Comparison of ENCODE assay signal across 9 cellular contexts in genomic region chr20:37914672-37915433, GRCh38. TPM values are rescaled to one million over a fixed set of nuclear protein-coding genes. Genes with fewer than 3 reads are reported as not detected.
DNase-seq lines count a peak whose midpoint lies in the region; ATAC-seq and TF ChIP-seq lines count a peak whose summit lies in the region.
"Had no signal": no experiment of that assay in that cellular context is flagged by ENCODE, and none has a peak within 500 bp of the region (broad histone marks: within the 10 kb centered on the region; RNA-seq: fewer than 3 reads in every experiment).

No MANE protein-coding gene starts in this region.

- no peak overlapping the region for H3K23ac ChIP-seq in H9 (ENCODE audit: insufficient read length, low read depth, low read length)

- no peaks in the 10 kb centered on the region for H3F3A ChIP-seq in SU-DHL-6 (ENCODE audit: insufficient read depth)

- H2BK120ac ChIP-seq in H9 (ENCODE audit: low read depth, low read length, poor library complexity, severe bottlenecking), result no peak overlapping the region

- H3K27ac Mint-ChIP-seq in H9, result peak overlapping the region in 2 of 3 experiments; percentile 85 to 93; a peak in 5 of 7 replicates

- H3K9ac ChIP-seq in H9 (ENCODE audit: extremely low read depth, insufficient read length, low read length) (no peak overlapping the region), SU-DHL-6 (ENCODE audit: low read length) (no peak overlapping the region)

- peaks cover 11% of the 10 kb centered on the region for H3K23me2 ChIP-seq in H9 (ENCODE audit: insufficient read length, low read depth, low read length, poor library complexity, severe bottlenecking)

- H3K4ac ChIP-seq in H9 (ENCODE audit: low read depth, low read length), result no peak overlapping the region

- H4K8ac ChIP-seq in H9 (replicated peaks; ENCODE audit: insufficient read length, low read depth, low read length), result no peak overlapping the region

- H4K5ac ChIP-seq in H9 (ENCODE audit: insufficient read length, low read depth, low read length), result no peak overlapping the region

- H2BK5ac ChIP-seq in H9 (ENCODE audit: insufficient read length, low read length), result no peak overlapping the region

- H2AFZ ChIP-seq in H9 (ENCODE audit: low read length) (no peak overlapping the region), SU-DHL-6 (ENCODE audit: low read depth, low read length, severe bottlenecking) (no peak overlapping the region)

- TF ChIP-seq CTCF in H9 (conservative IDR thresholded peaks at IDR 0.05) (no peak), SU-DHL-6 (IDR thresholded peaks at IDR 0.05; ENCODE audit: insufficient read depth, low read length, poor library complexity, severe bottlenecking) (no peak), gastroesophageal sphincter (IDR thresholded peaks at IDR 0.05) (no peak)

- peak; percentile 13 for ATAC-seq in gastroesophageal sphincter
- no peak for ATAC-seq in HG02885 (IDR thresholded peaks at IDR 0.05; ENCODE audit: poor library complexity, unreplicated experiment)
- no peak for ATAC-seq in GM18861 (IDR thresholded peaks at IDR 0.05; ENCODE audit: unreplicated experiment)
- no peak for ATAC-seq in HG02852 (IDR thresholded peaks at IDR 0.05; ENCODE audit: unreplicated experiment)

- TF ChIP-seq EP300 in gastroesophageal sphincter (IDR thresholded peaks at IDR 0.05), result no peak

- H3K27me3 Mint-ChIP-seq in H9 (ENCODE audit: low read depth), result peaks cover 55% of the 10 kb centered on the region

- H2AK5ac ChIP-seq in H9 (ENCODE audit: insufficient read length, low read length), result no peak overlapping the region

- H3K27ac ChIP-seq in H9 (ENCODE audit: insufficient read length, low read depth, low read length), result no peak overlapping the region
- H3K27ac ChIP-seq in SU-DHL-6 (ENCODE audit: low read depth, low read length), result no peak overlapping the region
- H3K27ac ChIP-seq in gastroesophageal sphincter, result peak overlapping the region in 3 of 4 donors; percentile 69 to 70 (median 70)
- H3K27ac ChIP-seq: neutrophil had no signal

- H2BK12ac ChIP-seq in H9 (ENCODE audit: insufficient read length, low read depth, low read length), result no peak overlapping the region

- H2BK15ac ChIP-seq in H9 (ENCODE audit: low read depth, low read length), result no peak overlapping the region

- H3K56ac ChIP-seq in H9 (ENCODE audit: insufficient read length, low read depth, low read length), result no peak overlapping the region

- no peak overlapping the region for H4K91ac ChIP-seq in H9 (ENCODE audit: insufficient read length, low read depth, low read length)

- peaks cover 55 to 72% of the 10 kb centered on the region in 2 experiments for H3K4me1 Mint-ChIP-seq in H9

- no peaks in the 10 kb centered on the region for H3K36me3 Mint-ChIP-seq in H9 (ENCODE audit: insufficient read depth in 1 of 3, low read depth in 3 of 3)

- H3K9me2 ChIP-seq in SU-DHL-6 (replicated peaks; ENCODE audit: insufficient read depth, low read length), result no peaks in the 10 kb centered on the region

- TF ChIP-seq POLR2A in gastroesophageal sphincter (IDR thresholded peaks at IDR 0.05), result no peak

- H3K4me1 ChIP-seq in H9 (ENCODE audit: insufficient read depth, low read length) (peaks cover 4% of the 10 kb centered on the region; the same call in 1 of the 2 replicates), gastroesophageal sphincter (peaks cover 0 to 44% (median 14%) of the 10 kb centered on the region in 3 donors)

- no peaks in the 10 kb centered on the region for H3K36me3 ChIP-seq in SU-DHL-6 (ENCODE audit: low read length)
- H3K36me3 ChIP-seq in gastroesophageal sphincter, result no peaks in the 10 kb centered on the region
- H3K36me3 ChIP-seq: neutrophil had no signal

- H3K79me2 ChIP-seq in H9 (ENCODE audit: insufficient read depth, low read length), result no peaks in the 10 kb centered on the region
- H3K79me2 ChIP-seq in SU-DHL-6 (ENCODE audit: insufficient read depth, low read length), result no peaks in the 10 kb centered on the region

- peak overlapping the region; percentile 65 to 79 for H3K4me3 Mint-ChIP-seq in H9

- H3K18ac ChIP-seq in H9 (ENCODE audit: insufficient read length, low read depth, low read length), result no peak overlapping the region

- H4K20me1 ChIP-seq in H9 (ENCODE audit: control insufficient read depth, insufficient read depth, insufficient read length), result no peaks in the 10 kb centered on the region
- no peaks in the 10 kb centered on the region for H4K20me1 ChIP-seq in SU-DHL-6 (ENCODE audit: low read depth, low read length)

- H3K9me3 ChIP-seq in H9 (ENCODE audit: control insufficient read depth, low read depth, low read length) (no peaks in the 10 kb centered on the region), SU-DHL-6 (ENCODE audit: insufficient read depth, low read length) (no peaks in the 10 kb centered on the region), gastroesophageal sphincter (no peaks in the 10 kb centered on the region)
- H3K9me3 ChIP-seq: neutrophil had no signal

- H2BK20ac ChIP-seq in H9 (ENCODE audit: low read depth, low read length, poor library complexity, severe bottlenecking), result no peak overlapping the region

- H3K4me3 ChIP-seq in SU-DHL-6 (ENCODE audit: insufficient read depth, low read length, poor library complexity, severe bottlenecking) (no peak overlapping the region), gastroesophageal sphincter (peak overlapping the region; percentile 6 to 41)

- no peak overlapping the region for H3T11ph ChIP-seq in H9 (ENCODE audit: low read length)

- no peaks in the 10 kb centered on the region for H3K9me3 Mint-ChIP-seq in H9

- H3K79me1 ChIP-seq in H9 (ENCODE audit: insufficient read depth, low read depth, low read length, poor library complexity, severe bottlenecking), result no peaks in the 10 kb centered on the region

- WGBS in H9 (ENCODE audit: extremely low coverage, insufficient read length, low lambda C conversion rate), result no CpG with 5 or more reads among the region's 34 CpGs
- 0 to 1% methylated on average over 9 to 10 of the region's 34 CpGs for WGBS in gastroesophageal sphincter (ENCODE audit: low coverage in 1 of 2), 2 donors

- H3K27me3 ChIP-seq in H9 (ENCODE audit: insufficient read depth, low read length) (no peaks in the 10 kb centered on the region; the same call in 1 of the 2 replicates), SU-DHL-6 (ENCODE audit: low read length) (no peaks in the 10 kb centered on the region), gastroesophageal sphincter (peaks cover 53% of the 10 kb centered on the region)

- no peak overlapping the region for H3K14ac ChIP-seq in H9 (ENCODE audit: insufficient read depth, low read length)

- DNase-seq in H9 (peak; percentile 81), retina (peak; percentile 94)
- no peak for DNase-seq in stimulated activated CD4-positive, alpha-beta T cell treated with anti-CD3 and anti-CD28 coated beads, Interleukin-4, amount 100 ng/mL, for 1 hour

- peak overlapping the region; percentile 84 for H3K4me2 ChIP-seq in H9 (ENCODE audit: insufficient read depth, insufficient read length, low read length)
- H3K4me2 ChIP-seq in SU-DHL-6 (ENCODE audit: low read depth, low read length, poor library complexity, severe bottlenecking), result peak overlapping the region; percentile 18

RNA-seq across cellular contexts. Expression of gene VSTM2L, which starts 11.9 kb away (rescaled TPM):
- total RNA-seq in H9 (2021), result 2.1 and 2.2 TPM in 2 replicates
- total RNA-seq in gastroesophageal sphincter, result 1 to 10 TPM in 3 of 4 donors, under 1 TPM in 1; 0.94 to 8.5 (median 7.0) TPM

Comparison
In these comparisons a context has a peak if more than half of its experiments do, and no peak if none do; other contexts are left out.
1. H3K27ac ChIP-seq: peak in gastroesophageal sphincter (3 of 4); none in H9 (single experiment) and SU-DHL-6 (single experiment).